Comparison of ENCODE assay signal across 1 cellular context in genomic region chr7:117216010-117216409, GRCh38.
TF ChIP-seq lines count a peak whose summit lies in the region.

No MANE protein-coding gene starts in this region.

TF ChIP-seq in IMR-90, 13 proteins besides CTCF, POLR2A, EP300 and RAD21 (continued from another document):
- no peak for TF ChIP-seq USF2 (IDR thresholded peaks at IDR 0.05; ENCODE audit: low read depth, low read length)
- no peak for TF ChIP-seq NFE2L2 (IDR thresholded peaks at IDR 0.05; ENCODE audit: low read depth, low read length)
- TF ChIP-seq FOS (IDR thresholded peaks at IDR 0.05; ENCODE audit: low read depth, low read length) = no peak
